Comparison of ENCODE assay signal across 8 cellular contexts in the genomic region with DNA sequence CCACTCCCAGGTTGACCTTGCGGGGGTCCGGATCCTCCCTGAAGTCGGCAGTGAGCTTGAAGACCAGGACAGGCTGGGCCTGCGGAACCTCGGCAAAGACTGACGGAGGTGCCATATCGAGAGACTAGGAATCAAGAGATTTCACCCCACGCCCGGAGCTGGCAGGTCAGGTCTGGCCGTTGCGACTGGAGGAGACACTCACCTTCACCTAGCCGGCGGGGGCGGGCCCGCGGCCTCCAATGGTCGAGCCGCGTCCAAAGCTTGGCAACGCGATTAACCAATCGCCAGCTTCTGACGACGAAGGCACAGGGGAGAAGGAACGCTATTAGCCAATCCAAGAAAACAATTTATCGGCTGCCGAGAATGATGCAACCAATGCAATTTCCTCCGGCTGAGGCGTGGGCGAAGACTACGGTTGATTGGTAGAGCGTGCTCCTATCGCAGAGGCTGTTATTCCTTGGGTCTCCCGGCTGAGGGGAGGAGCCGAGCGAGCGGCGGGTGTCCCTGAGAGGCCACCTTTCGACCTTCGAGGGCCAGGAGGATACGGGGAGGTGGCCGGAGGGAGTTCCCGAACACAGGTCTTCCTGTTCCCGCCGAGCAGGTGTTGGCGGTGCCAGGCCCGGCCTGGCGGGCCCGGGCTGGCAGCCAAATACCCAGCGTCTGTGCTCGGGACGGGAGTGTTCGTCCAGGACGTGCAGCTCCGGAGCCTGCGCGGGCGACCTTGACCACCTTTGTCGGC. TPM values are rescaled to one million over a fixed set of nuclear protein-coding genes. Genes with fewer than 3 reads are reported as not detected.
A peak's percentile ranks its signal among the peaks of the same experiment; 100 is the strongest.
DNase-seq lines count a peak whose midpoint lies in the region; ATAC-seq and TF ChIP-seq lines count a peak whose summit lies in the region.

TSS of gene GOT1 (minus strand) at position 174 of the 739 bp plus-strand sequence. CDS start at position 115, 59 bp downstream.

- H3K4me3 ChIP-seq in MG63, result peak within 1 kb of the TSS; percentile 89
- H3K4me3 ChIP-seq in fibroblast of pulmonary artery (replicated peaks; ENCODE audit: low read depth, low read length), result peak within 1 kb of the TSS; percentile 100

- H3K9ac ChIP-seq in H9 (ENCODE audit: extremely low read depth, insufficient read length, low read length), result peak within 1 kb of the TSS; percentile 88

- H3K36me3 ChIP-seq in MG63, result peaks cover 4% of the 10 kb centered on the region

- ATAC-seq in natural killer cell treated with Interleukin-12 subunit alpha and Interleukin-12 subunit beta and Interleukin-15 and Interleukin-18, amount 100 ng/mL, for 72 hours, result peak; percentile 97
- peak; percentile 94 for ATAC-seq in stimulated activated naive CD8-positive, alpha-beta T cell treated with anti-CD3 and anti-CD28 coated beads, Interleukin-15, Interleukin-2, amounts not matched to agents 100 U/mL and 50 U/mL, for 24 hours

- H3K4me1 ChIP-seq in H9 (ENCODE audit: insufficient read depth, low read length), result no peaks in the 10 kb centered on the region; the same call in 1 of the 2 replicates

- no peak within 1 kb of the TSS for H3K56ac ChIP-seq in H9 (ENCODE audit: insufficient read length, low read depth, low read length)

- H3K23me2 ChIP-seq in H9 (ENCODE audit: insufficient read length, low read depth, low read length, poor library complexity, severe bottlenecking), result peaks cover 8% of the 10 kb centered on the region

- no peak within 1 kb of the TSS for H2BK120ac ChIP-seq in H9 (ENCODE audit: low read depth, low read length, poor library complexity, severe bottlenecking)

- peaks cover 6% of the 10 kb centered on the region; the same call in 1 of the 2 replicates for H3K79me2 ChIP-seq in H9 (ENCODE audit: insufficient read depth, low read length)

- no CpG with 5 or more reads among the region's 59 CpGs for WGBS in H9 (ENCODE audit: extremely low coverage, insufficient read length, low lambda C conversion rate)

- no peak within 1 kb of the TSS for H2BK15ac ChIP-seq in H9 (ENCODE audit: low read depth, low read length)

- TF ChIP-seq CTCF in H9 (conservative IDR thresholded peaks at IDR 0.05) (no peak), fibroblast of pulmonary artery (IDR thresholded peaks at IDR 0.05; ENCODE audit: low read length, missing control alignments) (no peak)

- H3T11ph ChIP-seq in H9 (ENCODE audit: low read length), result no peak within 1 kb of the TSS

- peak within 1 kb of the TSS; percentile 43 for H2BK5ac ChIP-seq in H9 (ENCODE audit: insufficient read length, low read length)

- no peak within 1 kb of the TSS for H2AK5ac ChIP-seq in H9 (ENCODE audit: insufficient read length, low read length)

- H3K27ac Mint-ChIP-seq in H9, result peak within 1 kb of the TSS; percentile 96 to 99 (median 98)
- peak within 1 kb of the TSS; percentile 86 to 96 for H3K27ac Mint-ChIP-seq in natural killer cell treated with Interleukin-12 subunit alpha and Interleukin-12 subunit beta and Interleukin-15 and Interleukin-18, amount 100 ng/mL, for 72 hours

- H3K4ac ChIP-seq in H9 (ENCODE audit: low read depth, low read length), result peak within 1 kb of the TSS; percentile 11; the same call in 1 of the 2 replicates

- no peak within 1 kb of the TSS for H3K27ac ChIP-seq in H9 (ENCODE audit: insufficient read length, low read depth, low read length)

- peak within 1 kb of the TSS; percentile 10 for H2BK12ac ChIP-seq in H9 (ENCODE audit: insufficient read length, low read depth, low read length)

- peak; percentile 99 for DNase-seq in ELR (ENCODE audit: low read depth)
- DNase-seq in H9, result peak; percentile 99
- DNase-seq in MG63, result peak; percentile 97
- DNase-seq in SHP77 treated with DMSO at 0.1 percent for 48 hours (lab: John Stamatoyannopoulos, UW), result peak; percentile 99
- DNase-seq in activated effector memory CD4-positive, alpha-beta T cell treated with anti-CD3 and anti-CD28 coated beads, Interleukin-2, amount 50 U/mL, for 16 hours, result peak; percentile 98
- DNase-seq in fibroblast of pulmonary artery (ENCODE audit: low read depth), result peak; percentile 99
- DNase-seq in natural killer cell treated with Interleukin-12 subunit alpha and Interleukin-12 subunit beta and Interleukin-15 and Interleukin-18, amount 100 ng/mL, for 72 hours (ENCODE audit: low spot score), result peak; percentile 94
- DNase-seq in stimulated activated naive CD8-positive, alpha-beta T cell treated with anti-CD3 and anti-CD28 coated beads, Interleukin-15, Interleukin-2, amounts not matched to agents 100 U/mL and 50 U/mL, for 24 hours, result peak; percentile 94

- H3K14ac ChIP-seq in H9 (ENCODE audit: insufficient read depth, low read length), result peak within 1 kb of the TSS; percentile 86

- H3K9me3 ChIP-seq in H9 (ENCODE audit: control insufficient read depth, low read depth, low read length) (no peaks in the 10 kb centered on the region), MG63 (no peaks in the 10 kb centered on the region)

- no peak within 1 kb of the TSS for H2BK20ac ChIP-seq in H9 (ENCODE audit: low read depth, low read length, poor library complexity, severe bottlenecking)

- peak within 1 kb of the TSS; percentile 94 for H3K4me2 ChIP-seq in H9 (ENCODE audit: insufficient read depth, insufficient read length, low read length)

- no peak within 1 kb of the TSS for H4K5ac ChIP-seq in H9 (ENCODE audit: insufficient read length, low read depth, low read length)

- H3K4me3 Mint-ChIP-seq in H9, result peak within 1 kb of the TSS; percentile 94 to 95
- H3K4me3 Mint-ChIP-seq in natural killer cell treated with Interleukin-12 subunit alpha and Interleukin-12 subunit beta and Interleukin-15 and Interleukin-18, amount 100 ng/mL, for 72 hours, result peak within 1 kb of the TSS; percentile 100

- no peaks in the 10 kb centered on the region for H4K20me1 ChIP-seq in H9 (ENCODE audit: control insufficient read depth, insufficient read depth, insufficient read length)

- H3K27me3 Mint-ChIP-seq in H9 (ENCODE audit: low read depth), result no peaks in the 10 kb centered on the region; the same call in none of the 2 replicates
- no peaks in the 10 kb centered on the region for H3K27me3 Mint-ChIP-seq in natural killer cell treated with Interleukin-12 subunit alpha and Interleukin-12 subunit beta and Interleukin-15 and Interleukin-18, amount 100 ng/mL, for 72 hours

- no peak within 1 kb of the TSS for H4K8ac ChIP-seq in H9 (replicated peaks; ENCODE audit: insufficient read length, low read depth, low read length)

- no peaks in the 10 kb centered on the region for H3K9me3 Mint-ChIP-seq in H9
- no peaks in the 10 kb centered on the region for H3K9me3 Mint-ChIP-seq in natural killer cell treated with Interleukin-12 subunit alpha and Interleukin-12 subunit beta and Interleukin-15 and Interleukin-18, amount 100 ng/mL, for 72 hours

- no peak within 1 kb of the TSS for H3K23ac ChIP-seq in H9 (ENCODE audit: insufficient read length, low read depth, low read length)

- H3K27me3 ChIP-seq in H9 (ENCODE audit: insufficient read depth, low read length) (no peaks in the 10 kb centered on the region), MG63 (no peaks in the 10 kb centered on the region)

- peak within 1 kb of the TSS; percentile 92 for H3K18ac ChIP-seq in H9 (ENCODE audit: insufficient read length, low read depth, low read length)

- peaks cover 14 to 20% of the 10 kb centered on the region in 2 experiments for H3K4me1 Mint-ChIP-seq in H9
- H3K4me1 Mint-ChIP-seq in natural killer cell treated with Interleukin-12 subunit alpha and Interleukin-12 subunit beta and Interleukin-15 and Interleukin-18, amount 100 ng/mL, for 72 hours (ENCODE audit: low read depth in 2 of 2), result peaks cover 36 to 40% of the 10 kb centered on the region in 2 donors

- H3K79me1 ChIP-seq in H9 (ENCODE audit: insufficient read depth, low read depth, low read length, poor library complexity, severe bottlenecking), result peaks cover 2% of the 10 kb centered on the region

- no peak within 1 kb of the TSS for H2AFZ ChIP-seq in H9 (ENCODE audit: low read length)

- H3K36me3 Mint-ChIP-seq in H9 (ENCODE audit: insufficient read depth in 1 of 3, low read depth in 3 of 3), result peaks cover 0 to 5% (median 2%) of the 10 kb centered on the region in 3 experiments; a peak in 4 of 7 replicates
- H3K36me3 Mint-ChIP-seq in natural killer cell treated with Interleukin-12 subunit alpha and Interleukin-12 subunit beta and Interleukin-15 and Interleukin-18, amount 100 ng/mL, for 72 hours, result no peaks in the 10 kb centered on the region

- no peak within 1 kb of the TSS for H4K91ac ChIP-seq in H9 (ENCODE audit: insufficient read length, low read depth, low read length)

RNA-seq across cellular contexts. Expression of gene GOT1, which starts in this region (rescaled TPM):
- 43.3 and 47.4 TPM in 2 replicates for total RNA-seq in H9 (2021)
- 8.6 and 21.8 TPM in 2 replicates for total RNA-seq in MG63 (2014; rRNA removed; shearing (Covaris generic); ENCODE audit: low replicate concordance)
- 10 to 100 TPM; 42.5 to 44.4 TPM for total RNA-seq in natural killer cell treated with Interleukin-12 subunit alpha and Interleukin-12 subunit beta and Interleukin-15 and Interleukin-18, amount 100 ng/mL, for 72 hours
